In the genomic region with DNA sequence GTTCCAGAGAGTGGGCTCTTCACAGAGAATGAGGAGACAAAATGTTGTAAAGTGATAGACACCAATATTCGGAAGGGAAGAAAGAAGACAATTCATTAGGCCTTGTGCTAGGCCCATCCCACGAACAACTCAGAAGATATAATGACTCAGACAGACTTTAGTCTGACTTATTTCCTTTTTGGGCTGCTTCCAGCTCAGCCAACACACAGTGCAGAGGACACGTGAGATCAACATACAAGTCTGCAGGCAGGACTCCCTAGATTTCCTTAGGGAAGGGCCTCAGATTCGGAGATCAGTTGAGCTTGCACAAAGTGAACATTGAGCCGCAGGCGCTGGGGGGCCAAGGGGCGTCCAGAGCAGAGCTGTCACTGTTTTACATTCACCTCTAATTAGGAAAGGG, we compare ENCODE assay signal across 11 cellular contexts.
A peak's percentile ranks its signal among the peaks of the same experiment; 100 is the strongest.
DNase-seq lines count a peak whose midpoint lies in the region; TF ChIP-seq lines count a peak whose summit lies in the region.
"Had no signal": no experiment of that assay in that cellular context is flagged by ENCODE, and none has a peak within 500 bp of the region (broad histone marks: within the 10 kb centered on the region; RNA-seq: fewer than 3 reads in every experiment).

No MANE protein-coding gene starts in this region.

- peaks cover 20% of the 10 kb centered on the region for H3K4me1 ChIP-seq in mesodermal cell (ENCODE audit: control insufficient read depth, insufficient read depth, low read length, poor library complexity, severe bottlenecking)
- H3K4me1 ChIP-seq: upper lobe of right lung had no signal

- H3K4me3 ChIP-seq in cardiac fibroblast (replicated peaks in 1 of 2; ENCODE audit: low read depth in 2 of 2, low read length in 2 of 2) (no peak overlapping the region), mesodermal cell (ENCODE audit: extremely low read depth, insufficient read depth, low read length, poor library complexity, severe bottlenecking) (no peak overlapping the region)
- H3K4me3 ChIP-seq: upper lobe of right lung had no signal

- WGBS in mesodermal cell (ENCODE audit: insufficient coverage in 2 of 2), 2 experiments = 74 to 81% methylated on average over 7 of the region's 7 CpGs

- no peaks in the 10 kb centered on the region for H3K9me3 ChIP-seq in mesodermal cell (ENCODE audit: control insufficient read depth, low read length)
- H3K9me3 ChIP-seq: upper lobe of right lung had no signal

- peak; percentile 36 for DNase-seq in AG09319 (ENCODE audit: extremely low read depth, low read depth)
- peak; percentile 88 for DNase-seq in LHCN-M2 (ENCODE audit: low read depth)
- DNase-seq in cardiac fibroblast (ENCODE audit: low read depth in 2 of 2) = peak; percentile 88 to 94
- no peak for DNase-seq in activated CD4-positive, alpha-beta T cell treated with anti-CD3 and anti-CD28 coated beads, Interleukin-2, amount 50 U/mL, for 1 hour
- DNase-seq in GM10266 (ENCODE audit: extremely low spot score) = no peak
- no peak for DNase-seq in SHP77 (lab: John Stamatoyannopoulos, UW)
- DNase-seq in superior temporal gyrus (ENCODE audit: extremely low spot score) = no peak
- DNase-seq: amygdala, NCI-H2227 treated with DMSO at 0.1 percent for 48 hours, upper lobe of right lung had no signal

- no peaks in the 10 kb centered on the region for H3K36me3 ChIP-seq in mesodermal cell (ENCODE audit: control insufficient read depth, insufficient read depth, low read length)
- H3K36me3 ChIP-seq: upper lobe of right lung had no signal

- peak overlapping the region; percentile 13 for H3K27ac ChIP-seq in mesodermal cell (ENCODE audit: low read depth, low read length, severe bottlenecking)
- H3K27ac ChIP-seq: upper lobe of right lung had no signal

- TF ChIP-seq CTCF in AG09319 (IDR thresholded peaks at IDR 0.05; ENCODE audit: low read depth, low read length) = no peak
- no peak for TF ChIP-seq CTCF in cardiac fibroblast (IDR thresholded peaks at IDR 0.05; ENCODE audit: low read depth, low read length)
- no peak for TF ChIP-seq CTCF in GM10266 (IDR thresholded peaks at IDR 0.05; ENCODE audit: control insufficient read depth, insufficient read depth, low read depth, missing control alignments)

Comparison
In these comparisons a context has a peak if more than half of its experiments do, and no peak if none do; other contexts are left out.
1. DNase-seq: peak in AG09319 (single experiment), LHCN-M2 (single experiment) and cardiac fibroblast (2 of 2); none in activated CD4-positive, alpha-beta T cell treated with anti-CD3 and anti-CD28 coated beads, Interleukin-2, amount 50 U/mL, for 1 hour (single experiment), GM10266 (single experiment), SHP77 (0 of 2) and superior temporal gyrus (single experiment).